Comparison of ENCODE assay signal across 11 cellular contexts in the genomic region with DNA sequence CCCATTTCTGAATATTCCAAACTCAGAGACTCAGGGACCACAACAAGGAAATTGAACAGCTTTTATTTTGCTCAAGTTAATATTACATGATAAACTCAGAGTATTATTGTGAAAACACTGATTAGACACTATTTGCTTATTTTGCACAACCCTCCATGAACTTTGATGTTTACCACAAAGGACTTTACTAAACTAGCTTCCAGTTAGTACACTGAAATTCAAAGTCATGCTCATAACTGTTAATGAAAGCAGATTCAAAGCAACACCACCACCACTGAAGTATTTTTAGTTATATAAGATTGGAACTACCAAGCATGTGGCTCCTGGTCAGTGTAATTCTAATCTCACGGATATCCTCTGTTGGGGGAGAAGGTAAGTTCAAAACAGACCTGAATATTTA. TPM values are rescaled to one million over a fixed set of nuclear protein-coding genes. Genes with fewer than 3 reads are reported as not detected.
"Had no signal": no experiment of that assay in that cellular context is flagged by ENCODE, and none has a peak within 500 bp of the region (broad histone marks: within the 10 kb centered on the region; RNA-seq: fewer than 3 reads in every experiment).

A gene (plus strand): TSS at position 201 of the 400 bp plus-strand sequence. CDS start 114 bp downstream, at position 315.

RNA-seq across cellular contexts. Expression of the gene that starts here (rescaled TPM):
- total RNA-seq: natural killer cell, osteoblast, progenitor cell of endocrine pancreas, psoas muscle, renal cortical epithelial cell, right cardiac atrium, smooth muscle cell, testis, transverse colon, upper lobe of right lung had no signal
- polyA plus RNA-seq: neural cell, smooth muscle cell had no signal
